ENCODE assay signal across 8 cellular contexts in the genomic region with DNA sequence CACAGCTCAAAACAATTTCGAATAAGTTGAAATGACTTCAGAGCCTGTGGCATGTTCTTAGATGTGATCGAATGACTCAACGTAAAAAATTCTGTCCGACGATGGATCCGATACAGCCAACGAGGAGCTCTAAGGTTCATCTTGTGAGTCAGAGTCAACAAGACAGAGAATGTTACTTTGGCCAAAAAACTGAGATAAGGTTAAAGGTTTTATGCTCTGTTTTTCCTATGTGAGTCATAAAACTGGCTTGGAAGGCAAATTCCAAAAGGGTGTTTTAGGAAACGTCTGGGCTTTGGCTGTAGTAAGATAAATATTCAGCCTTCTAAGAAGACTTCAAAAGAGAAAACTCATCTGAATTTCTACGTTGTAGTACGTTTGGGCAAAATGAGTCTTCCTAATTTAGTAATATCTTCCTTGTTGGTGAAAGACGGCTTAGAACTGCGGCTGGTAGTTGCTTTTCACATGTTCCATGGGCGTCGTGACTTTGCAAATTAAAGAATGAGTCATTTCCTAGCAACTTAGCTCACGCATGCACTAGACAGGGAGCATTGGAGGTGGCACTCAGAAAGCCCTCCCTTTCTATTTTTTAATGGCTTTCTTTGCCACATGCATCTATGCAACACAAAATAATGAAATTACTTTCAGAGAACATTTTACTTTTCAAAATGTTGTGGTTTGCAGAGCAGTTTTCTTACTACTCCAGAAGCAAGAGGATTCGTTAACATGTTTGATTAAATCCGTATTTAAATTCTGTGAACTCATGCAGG. TPM values are rescaled to one million over a fixed set of nuclear protein-coding genes. Genes with fewer than 3 reads are reported as not detected.
DNase-seq lines count a peak whose midpoint lies in the region; ATAC-seq and TF ChIP-seq lines count a peak whose summit lies in the region.

No MANE protein-coding gene starts in this region.

- peaks cover 63% of the 10 kb centered on the region for H3K36me3 Mint-ChIP-seq in T-helper 2 cell treated with Interferon-gamma antibody and Interleukin-4, amounts not matched to agents 5 μg/mL and 100 μg/mL, for 36 hours (ENCODE audit: low read depth)
- peaks cover 18% of the 10 kb centered on the region for H3K36me3 Mint-ChIP-seq in chondrocyte (ENCODE audit: low read depth)

- peak overlapping the region; percentile 86 for H3K27ac Mint-ChIP-seq in T-helper 2 cell treated with Interferon-gamma antibody and Interleukin-4, amounts not matched to agents 5 μg/mL and 100 μg/mL, for 36 hours
- peak overlapping the region; percentile 92 for H3K27ac Mint-ChIP-seq in chondrocyte (ENCODE audit: unreplicated experiment)

- no peaks in the 10 kb centered on the region for H3K27me3 Mint-ChIP-seq in T-helper 2 cell treated with Interferon-gamma antibody and Interleukin-4, amounts not matched to agents 5 μg/mL and 100 μg/mL, for 36 hours (ENCODE audit: low read depth)
- no peaks in the 10 kb centered on the region for H3K27me3 Mint-ChIP-seq in chondrocyte (ENCODE audit: low read depth)

- no peak overlapping the region for H3K4me3 ChIP-seq in GM12865 (ENCODE audit: low read depth, low read length)

- peak overlapping the region; percentile 57 for H3K4me3 Mint-ChIP-seq in T-helper 2 cell treated with Interferon-gamma antibody and Interleukin-4, amounts not matched to agents 5 μg/mL and 100 μg/mL, for 36 hours
- peak overlapping the region; percentile 21 for H3K4me3 Mint-ChIP-seq in chondrocyte (ENCODE audit: unreplicated experiment)

- ATAC-seq in HG03196 (IDR thresholded peaks at IDR 0.05; ENCODE audit: unreplicated experiment): peak; percentile 52
- ATAC-seq in GM19467 (IDR thresholded peaks at IDR 0.05; ENCODE audit: unreplicated experiment): no peak
- ATAC-seq in HG03521 (IDR thresholded peaks at IDR 0.05; ENCODE audit: unreplicated experiment): no peak

- DNase-seq in GM12865 (ENCODE audit: low read depth) (peak; percentile 34), chondrocyte (ENCODE audit: low spot score) (no peak), medulla oblongata (ENCODE audit: extremely low spot score) (peak; percentile 48)
- peak; percentile 76 for DNase-seq in T-helper 2 cell treated with Interferon-gamma antibody and Interleukin-4, amounts not matched to agents 5 μg/mL and 100 μg/mL, for 36 hours (ENCODE audit: low spot score)
- peak; percentile 18 to 29 for DNase-seq in stimulated activated CD8-positive, alpha-beta memory T cell treated with anti-CD3 and anti-CD28 coated beads, Interleukin-4, amount 100 ng/mL, for 4 hours (ENCODE audit: low read depth in 2 of 2, low spot score in 1 of 2)

- no peak for TF ChIP-seq CTCF in GM12865 (IDR thresholded peaks at IDR 0.05; ENCODE audit: insufficient read depth, low read depth, low read length, missing control alignments)
- TF ChIP-seq CTCF in chondrocyte (IDR thresholded peaks at IDR 0.05): no peak

- H3K9me3 Mint-ChIP-seq in T-helper 2 cell treated with Interferon-gamma antibody and Interleukin-4, amounts not matched to agents 5 μg/mL and 100 μg/mL, for 36 hours: no peaks in the 10 kb centered on the region
- H3K9me3 Mint-ChIP-seq in chondrocyte (ENCODE audit: low read depth): no peaks in the 10 kb centered on the region

- H3K4me1 Mint-ChIP-seq in T-helper 2 cell treated with Interferon-gamma antibody and Interleukin-4, amounts not matched to agents 5 μg/mL and 100 μg/mL, for 36 hours (ENCODE audit: low read depth): peaks cover 58% of the 10 kb centered on the region
- peaks cover 80% of the 10 kb centered on the region for H3K4me1 Mint-ChIP-seq in chondrocyte (ENCODE audit: low read depth)

RNA-seq across cellular contexts. Expression of a gene that starts 28.2 kb away (rescaled TPM):
- 151 to 188 TPM (median 182 TPM) in 3 replicates for total RNA-seq in chondrocyte
